18 cellular contexts compared by ENCODE assay signal in the genomic region with DNA sequence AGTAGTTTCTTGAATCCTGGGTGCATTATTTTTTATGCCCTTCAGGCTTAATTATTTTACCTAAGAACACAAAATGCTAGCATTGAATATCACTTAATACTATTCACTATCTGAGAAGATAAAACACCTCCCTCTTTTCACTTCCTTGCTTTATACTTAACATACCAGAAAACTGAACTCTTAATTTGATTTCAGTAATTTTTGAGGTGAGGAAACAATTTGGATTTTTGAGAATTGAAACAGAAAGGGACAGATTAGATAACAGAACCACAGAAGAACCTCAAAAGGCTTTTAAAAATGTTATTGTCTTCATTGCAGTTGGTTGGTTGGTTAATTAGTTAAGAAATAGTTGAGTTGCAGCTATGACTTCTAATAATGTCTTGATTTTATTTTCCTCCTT.
A peak's percentile ranks its signal among the peaks of the same experiment; 100 is the strongest.
DNase-seq lines count a peak whose midpoint lies in the region; ATAC-seq, FAIRE-seq and TF ChIP-seq lines count a peak whose summit lies in the region.
"Had no signal": no experiment of that assay in that cellular context is flagged by ENCODE, and none has a peak within 500 bp of the region (broad histone marks: within the 10 kb centered on the region; RNA-seq: fewer than 3 reads in every experiment).

No MANE protein-coding gene starts in this region.

- TF ChIP-seq CTCF in Calu3 (IDR thresholded peaks at IDR 0.05; ENCODE audit: unreplicated experiment), result no peak

- no peaks in the 10 kb centered on the region for H3K27me3 Mint-ChIP-seq in Calu3 (ENCODE audit: unreplicated experiment)

- no TSS peak for BruUV-seq in Calu3 (replicated peaks; lab: Mats Ljungman, UMichigan)

- FAIRE-seq in GM18507 (lab: Jason Lieb, UNC), result peak; percentile 82
- FAIRE-seq: urothelium cell line had no signal

- ATAC-seq in GM19468 (IDR thresholded peaks at IDR 0.05; ENCODE audit: extremely low read depth, unreplicated experiment) (peak; percentile 77), HG02885 (IDR thresholded peaks at IDR 0.05; ENCODE audit: poor library complexity, unreplicated experiment) (peak; percentile 66), HG03520 (IDR thresholded peaks at IDR 0.05; ENCODE audit: unreplicated experiment) (peak; percentile 55)
- ATAC-seq: PC-3 had no signal

- H3K4me1 Mint-ChIP-seq in Calu3 (ENCODE audit: low read depth, unreplicated experiment), result no peaks in the 10 kb centered on the region

- no peak overlapping the region for H3K27ac Mint-ChIP-seq in Calu3 (ENCODE audit: unreplicated experiment)

- intact Hi-C loops in Calu3 (cut with micrococcal nuclease; ENCODE audit: unreplicated experiment), result no loop called here

- H3K9me3 Mint-ChIP-seq in Calu3 (ENCODE audit: low read depth, unreplicated experiment), result no peaks in the 10 kb centered on the region

- DNase-seq in GM18507 (ENCODE audit: extremely low spot score, insufficient read length, low read depth) (no peak), HPDE6-E6E7 (ENCODE audit: extremely low spot score) (no peak), NCI-H2196 treated with DMSO at 0.1 percent for 48 hours (lab: John Stamatoyannopoulos, UW; ENCODE audit: unreplicated experiment) (no peak), DMS114 treated with DMSO at 0.1 percent for 48 hours (lab: John Stamatoyannopoulos, UW; ENCODE audit: unreplicated experiment) (no peak), Calu3 (no peak)
- DNase-seq: activated CD4-positive, CD25-positive, alpha-beta regulatory T cell treated with anti-CD3 and anti-CD28 coated beads, Interleukin-2, amount 50 U/mL, for 72 hours; aorta; Caco-2; dorsolateral prefrontal cortex; NCI-H2171; ovary; PC-3; stimulated activated CD4-positive, alpha-beta T cell treated with anti-CD3 and anti-CD28 coated beads, Interleukin-15, amount 100 ng/mL, for 24 hours; SW 1271 had no signal

- CTCF ChIA-PET in Calu3 (lab: Charles Lee), result no interaction called here

- no peaks in the 10 kb centered on the region for H3K36me3 Mint-ChIP-seq in Calu3 (ENCODE audit: insufficient read depth, unreplicated experiment)

- no peak overlapping the region for H3K4me3 Mint-ChIP-seq in Calu3 (ENCODE audit: low read depth, unreplicated experiment)
